ENCODE assay signal across 8 cellular contexts in genomic region chr2:198374375-198375072, GRCh38.
DNase-seq lines count a peak whose midpoint lies in the region; ATAC-seq and TF ChIP-seq lines count a peak whose summit lies in the region.

No MANE protein-coding gene starts in this region.

- WGBS in GM23248 (ENCODE audit: low coverage in 1 of 2, low lambda C conversion rate in 2 of 2, missing lambda C conversion rate in 2 of 2), 2 experiments = 26% methylated on average over 3 of the region's 3 CpGs

- in situ Hi-C loops in GM23248 (cut with MboI) = no loop called here

- CTCF ChIA-PET in CD4-positive, alpha-beta T cell (lab: Charles Lee) = no interaction called here

- no peaks in the 10 kb centered on the region for H3K9me3 ChIP-seq in CD4-positive, alpha-beta T cell (ENCODE audit: control insufficient read depth, low read length)
- no peaks in the 10 kb centered on the region for H3K9me3 ChIP-seq in GM23248 (ENCODE audit: low read depth)

- H3K4me1 Mint-ChIP-seq in CD4-positive, alpha-beta T cell (ENCODE audit: low read depth) = peaks cover 8% of the 10 kb centered on the region
- H3K4me1 Mint-ChIP-seq in type B pancreatic cell (ENCODE audit: unreplicated experiment) = no peaks in the 10 kb centered on the region

- H3K27me3 ChIP-seq in CD4-positive, alpha-beta T cell (ENCODE audit: control insufficient read depth, insufficient read depth, low read length) = peaks cover 7% of the 10 kb centered on the region
- no peaks in the 10 kb centered on the region for H3K27me3 ChIP-seq in GM23248 (replicated peaks; ENCODE audit: insufficient read depth)

- H3K36me3 Mint-ChIP-seq in CD4-positive, alpha-beta T cell (ENCODE audit: low read depth) = no peaks in the 10 kb centered on the region
- no peaks in the 10 kb centered on the region for H3K36me3 Mint-ChIP-seq in type B pancreatic cell

- no peaks in the 10 kb centered on the region for H3K9me3 Mint-ChIP-seq in CD4-positive, alpha-beta T cell
- H3K9me3 Mint-ChIP-seq in type B pancreatic cell = no peaks in the 10 kb centered on the region

- no peak overlapping the region for H3K4me3 ChIP-seq in GM23248

- H3K27ac ChIP-seq in CD4-positive, alpha-beta T cell (ENCODE audit: low read depth, low read length) = no peak overlapping the region
- no peak overlapping the region for H3K27ac ChIP-seq in GM23248

- H3K4me1 ChIP-seq in GM23248 (ENCODE audit: insufficient read depth) = peaks cover 8% of the 10 kb centered on the region; the same call in 1 of the 2 replicates

- no peak overlapping the region for H3K27ac Mint-ChIP-seq in CD4-positive, alpha-beta T cell
- no peak overlapping the region for H3K27ac Mint-ChIP-seq in type B pancreatic cell

- H3K36me3 ChIP-seq in GM23248 (ENCODE audit: low read depth) = no peaks in the 10 kb centered on the region

- no peaks in the 10 kb centered on the region for H4K20me1 ChIP-seq in GM23248 (ENCODE audit: insufficient read depth)

- H3K9me2 ChIP-seq in GM23248 (ENCODE audit: insufficient read depth) = no peaks in the 10 kb centered on the region

- DNase-seq in CD4-positive, alpha-beta T cell = no peak
- DNase-seq in GM23248 (peak; percentile 80), NCI-H524 treated with DMSO at 0.1 percent for 48 hours (lab: John Stamatoyannopoulos, UW) (peak; percentile 8), amniotic stem cell (lab: John Stamatoyannopoulos, UW) (peak; percentile 43), left colon (peak; percentile 50 to 64), type B pancreatic cell (ENCODE audit: extremely low spot score, unreplicated experiment) (no peak), posterior vena cava (ENCODE audit: low spot score) (no peak)

- no peak overlapping the region for H2AFZ ChIP-seq in GM23248

- intact Hi-C loops in CD4-positive, alpha-beta T cell (cut with DNase I, micrococcal nuclease) = no loop called here
- intact Hi-C loops in left colon (cut with DNase I, micrococcal nuclease) = no loop called here
- intact Hi-C loops in posterior vena cava (cut with DNase I) = no loop called here

- no peak overlapping the region for H3K4me2 ChIP-seq in GM23248 (ENCODE audit: unreplicated experiment)

- H3K4me3 Mint-ChIP-seq in CD4-positive, alpha-beta T cell = no peak overlapping the region
- H3K4me3 Mint-ChIP-seq in type B pancreatic cell = no peak overlapping the region

- no peak for ATAC-seq in CD4-positive, alpha-beta T cell (ENCODE audit: poor library complexity)
- ATAC-seq in left colon (peak; percentile 90), HG02981 (IDR thresholded peaks at IDR 0.05; ENCODE audit: unreplicated experiment) (no peak)

- no peaks in the 10 kb centered on the region for H3K79me2 ChIP-seq in GM23248 (ENCODE audit: insufficient read depth)

- H3K27me3 Mint-ChIP-seq in CD4-positive, alpha-beta T cell = peaks cover 65% of the 10 kb centered on the region
- H3K27me3 Mint-ChIP-seq in type B pancreatic cell = no peaks in the 10 kb centered on the region

- TF ChIP-seq CTCF in CD4-positive, alpha-beta T cell (IDR thresholded peaks at IDR 0.05) = peak; percentile 44
- TF ChIP-seq CTCF in type B pancreatic cell (conservative IDR thresholded peaks at IDR 0.05) = peak; percentile 89

- no peak overlapping the region for H3K9ac ChIP-seq in GM23248

- POLR2A ChIA-PET in CD4-positive, alpha-beta T cell (lab: Charles Lee) = no interaction called here

- H3F3A ChIP-seq in GM23248 (ENCODE audit: insufficient read depth) = no peaks in the 10 kb centered on the region

Comparison
In these comparisons a context has a peak if more than half of its experiments do, and no peak if none do; other contexts are left out.
1. DNase-seq: peak in GM23248 (single experiment), NCI-H524 treated with DMSO at 0.1 percent for 48 hours (single experiment), amniotic stem cell (single experiment) and left colon (2 of 2); none in CD4-positive, alpha-beta T cell (0 of 10), type B pancreatic cell (single experiment) and posterior vena cava (single experiment).